22 cellular contexts compared by ENCODE assay signal in the genomic region with DNA sequence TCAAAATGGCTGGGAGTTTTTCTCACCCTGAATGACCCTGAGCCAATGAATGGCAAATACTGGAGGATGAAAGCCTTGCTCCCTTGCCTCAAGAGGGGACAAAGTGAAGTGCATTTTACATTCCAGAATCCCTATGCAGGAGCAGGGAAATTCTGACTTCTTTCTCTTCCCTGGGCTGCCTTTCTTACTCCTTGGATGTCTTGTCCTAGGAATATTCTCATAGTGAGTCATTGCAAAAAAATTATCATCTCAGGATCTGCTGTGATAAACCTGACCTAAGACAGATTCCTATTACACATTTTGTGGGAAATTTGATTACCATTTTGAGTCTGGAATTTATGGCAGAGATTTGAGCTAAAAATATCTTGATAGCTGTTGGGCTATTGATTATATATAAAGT.
DNase-seq lines count a peak whose midpoint lies in the region; ATAC-seq, FAIRE-seq and TF ChIP-seq lines count a peak whose summit lies in the region.
"Had no signal": no experiment of that assay in that cellular context is flagged by ENCODE, and none has a peak within 500 bp of the region (broad histone marks: within the 10 kb centered on the region; RNA-seq: fewer than 3 reads in every experiment).

No MANE protein-coding gene starts in this region.

- no peak for TF ChIP-seq POLR2A in esophagus muscularis mucosa (IDR thresholded peaks at IDR 0.05; ENCODE audit: low read depth)

- in situ Hi-C loops in Caki2 (cut with HindIII; ENCODE audit: low pct_unique_long_range_greater_than_20kb, low sequenced_read_pairs) (no loop called here), mammary epithelial cell (cut with MboI; ENCODE audit: low sequenced_read_pairs in 2 of 2) (loop anchor here in 1 of 2 donors (25.0 kb wide), 1 partner anchor 132 kb away; no protein-coding TSS in a partner anchor)

- no peak for TF ChIP-seq CTCF in mammary epithelial cell (conservative IDR thresholded peaks at IDR 0.05 in 1 of 2, IDR thresholded peaks at IDR 0.05 in 1 of 2; ENCODE audit: extremely low read depth in 1 of 2, insufficient read depth in 1 of 2, low read depth in 1 of 2, low read length in 2 of 2)
- no peak for TF ChIP-seq CTCF in esophagus muscularis mucosa (IDR thresholded peaks at IDR 0.05)

- intact Hi-C loops in mammary epithelial cell (cut with micrococcal nuclease) (no loop called here), esophagus muscularis mucosa (cut with DNase I) (no loop called here)

- no peak overlapping the region for H2AFZ ChIP-seq in mammary epithelial cell (ENCODE audit: low read depth, low read length)

- peaks cover 8% of the 10 kb centered on the region for H3K9me3 ChIP-seq in mammary epithelial cell (replicated peaks; ENCODE audit: insufficient read depth, low read length)
- H3K9me3 ChIP-seq in esophagus muscularis mucosa: no peaks in the 10 kb centered on the region
- H3K9me3 ChIP-seq: psoas muscle, SJSA1 had no signal

- no peak overlapping the region for H3K9ac ChIP-seq in mammary epithelial cell (ENCODE audit: insufficient read depth, low read length)

- no TSS peak for BruUV-seq in mammary epithelial cell (replicated peaks; lab: Mats Ljungman, UMichigan)

- H3K27ac ChIP-seq in mammary epithelial cell (ENCODE audit: insufficient read depth, low read depth, low read length) (no peak overlapping the region), esophagus muscularis mucosa (replicated peaks in 1 of 4) (no peak overlapping the region)
- H3K27ac ChIP-seq: psoas muscle, SJSA1 had no signal

- TF ChIP-seq EP300 in esophagus muscularis mucosa (IDR thresholded peaks at IDR 0.05): no peak

- DNase-seq in Caki2 (ENCODE audit: low read depth): peak; percentile 30
- DNase-seq in RCC 7860 (ENCODE audit: low spot score): peak; percentile 82
- DNase-seq in mammary epithelial cell: no peak
- peak; percentile 85 for DNase-seq in kidney tubule cell (ENCODE audit: low spot score)
- DNase-seq in esophagus muscularis mucosa (ENCODE audit: extremely low spot score): no peak
- DNase-seq: activated CD4-positive, alpha-beta T cell treated with anti-CD3 and anti-CD28 coated beads for 4 hours; activated naive CD4-positive, alpha-beta T cell treated with anti-CD3 and anti-CD28 coated beads for 36 hours; CD8-positive, alpha-beta memory T cell; foreskin melanocyte; GOT3; NCI-H1694 treated with DMSO at 0.1 percent for 48 hours; NCI-H446 treated with DMSO at 0.1 percent for 48 hours; psoas muscle; stimulated activated CD4-positive, alpha-beta T cell treated with anti-CD3 and anti-CD28 coated beads, Interleukin-15, amount 100 ng/mL, for 24 hours; T-helper 9 cell had no signal

- peaks cover 17% of the 10 kb centered on the region for H3K4me1 ChIP-seq in mammary epithelial cell (ENCODE audit: insufficient read depth, low read length)
- no peaks in the 10 kb centered on the region for H3K4me1 ChIP-seq in esophagus muscularis mucosa
- H3K4me1 ChIP-seq: psoas muscle, SJSA1 had no signal

- no peaks in the 10 kb centered on the region for H3K79me2 ChIP-seq in mammary epithelial cell (ENCODE audit: insufficient read depth, low read length)

- no peaks in the 10 kb centered on the region for H3K36me3 ChIP-seq in mammary epithelial cell (ENCODE audit: insufficient read depth, low read length)
- no peaks in the 10 kb centered on the region for H3K36me3 ChIP-seq in esophagus muscularis mucosa
- H3K36me3 ChIP-seq: SJSA1 had no signal

- H3K27me3 ChIP-seq in mammary epithelial cell (ENCODE audit: insufficient read depth, low read length): no peaks in the 10 kb centered on the region
- peaks cover 0 to 3% (median 0%) of the 10 kb centered on the region in 4 donors for H3K27me3 ChIP-seq in esophagus muscularis mucosa
- H3K27me3 ChIP-seq: SJSA1 had no signal

- dilution Hi-C loops in mammary epithelial cell (cut with HindIII; ENCODE audit: low sequenced_read_pairs): no loop called here

- ATAC-seq in HG03439 (IDR thresholded peaks at IDR 0.05; ENCODE audit: unreplicated experiment) (no peak), HG03097 (IDR thresholded peaks at IDR 0.05; ENCODE audit: low FRiP score, unreplicated experiment) (no peak), GM18517 (IDR thresholded peaks at IDR 0.05; ENCODE audit: unreplicated experiment) (no peak)
- ATAC-seq: natural killer cell treated with Interleukin-12 subunit alpha and Interleukin-12 subunit beta and Interleukin-15 and Interleukin-18, amount 100 ng/mL, for 72 hours; psoas muscle had no signal

- FAIRE-seq in RCC 7860 (lab: Jason Lieb, UNC): peak; percentile 81
- FAIRE-seq: G401.6 had no signal

- H4K20me1 ChIP-seq in mammary epithelial cell (ENCODE audit: insufficient read depth, low read length): no peaks in the 10 kb centered on the region

- CTCF ChIA-PET in mammary epithelial cell (lab: Charles Lee; ENCODE audit: low non-redundant PET): no interaction called here

- H3K4me2 ChIP-seq in mammary epithelial cell (ENCODE audit: insufficient read depth, low read depth, low read length): peak overlapping the region; percentile 62

- H3K4me3 ChIP-seq in mammary epithelial cell (replicated peaks in 1 of 3; ENCODE audit: insufficient read depth in 1 of 3, low read depth in 2 of 3, low read length in 3 of 3) (no peak overlapping the region), esophagus muscularis mucosa (no peak overlapping the region)
- H3K4me3 ChIP-seq: lung, psoas muscle, SJSA1 had no signal

Comparison
In these comparisons a context has a peak if more than half of its experiments do, and no peak if none do; other contexts are left out.
1. DNase-seq: peak in Caki2 (single experiment), RCC 7860 (single experiment) and kidney tubule cell (single experiment); none in mammary epithelial cell (single experiment) and esophagus muscularis mucosa (single experiment).